Comparison of ENCODE assay signal across 21 cellular contexts in genomic region chr6:64680446-64680845, GRCh38.
A peak's percentile ranks its signal among the peaks of the same experiment; 100 is the strongest.
DNase-seq lines count a peak whose midpoint lies in the region; ATAC-seq and TF ChIP-seq lines count a peak whose summit lies in the region.
"Had no signal": no experiment of that assay in that cellular context is flagged by ENCODE, and none has a peak within 500 bp of the region (broad histone marks: within the 10 kb centered on the region; RNA-seq: fewer than 3 reads in every experiment).

No MANE protein-coding gene starts in this region.

- H3K27ac Mint-ChIP-seq in MCF 10A (ENCODE audit: low read depth, unreplicated experiment), result peak overlapping the region; percentile 35
- H3K27ac Mint-ChIP-seq: activated CD8-positive, alpha-beta memory T cell treated with anti-CD3 and anti-CD28 coated beads, Interleukin-2, amount 10 ng/mL, durations not matched to agents 7 days and 5 days; activated naive CD8-positive, alpha-beta T cell treated with anti-CD3 and anti-CD28 coated beads, Interleukin-2, amount 50 U/mL, for 24 hours had no signal

- H3K27me3 ChIP-seq in breast epithelium (no peaks in the 10 kb centered on the region), foreskin keratinocyte (no peaks in the 10 kb centered on the region), esophagus muscularis mucosa (no peaks in the 10 kb centered on the region)
- H3K27me3 ChIP-seq: heart right ventricle, SJSA1, tibial nerve had no signal

- no peaks in the 10 kb centered on the region for H3K27me3 Mint-ChIP-seq in MCF 10A (ENCODE audit: insufficient read depth, unreplicated experiment)
- H3K27me3 Mint-ChIP-seq: activated CD8-positive, alpha-beta memory T cell treated with anti-CD3 and anti-CD28 coated beads, Interleukin-2, amount 10 ng/mL, durations not matched to agents 7 days and 5 days; activated naive CD8-positive, alpha-beta T cell treated with anti-CD3 and anti-CD28 coated beads, Interleukin-2, amount 50 U/mL, for 24 hours had no signal

- H3K9me3 ChIP-seq in breast epithelium, result no peaks in the 10 kb centered on the region
- H3K9me3 ChIP-seq in esophagus muscularis mucosa, result no peaks in the 10 kb centered on the region
- H3K9me3 ChIP-seq: Caco-2, SJSA1, tibial nerve had no signal

- H3K36me3 Mint-ChIP-seq in MCF 10A (ENCODE audit: insufficient read depth, unreplicated experiment), result no peaks in the 10 kb centered on the region
- H3K36me3 Mint-ChIP-seq: activated CD8-positive, alpha-beta memory T cell treated with anti-CD3 and anti-CD28 coated beads, Interleukin-2, amount 10 ng/mL, durations not matched to agents 7 days and 5 days had no signal

- H3K4me1 ChIP-seq in breast epithelium, result no peaks in the 10 kb centered on the region
- H3K4me1 ChIP-seq in foreskin keratinocyte, result no peaks in the 10 kb centered on the region
- H3K4me1 ChIP-seq in esophagus muscularis mucosa, result no peaks in the 10 kb centered on the region
- H3K4me1 ChIP-seq: Caco-2, SJSA1, tibial nerve had no signal

- H3K4me3 ChIP-seq in breast epithelium (no peak overlapping the region), esophagus muscularis mucosa (no peak overlapping the region)
- H3K4me3 ChIP-seq: heart right ventricle, SJSA1, tibial nerve had no signal

- TF ChIP-seq POLR2A in breast epithelium (IDR thresholded peaks at IDR 0.05), result no peak
- TF ChIP-seq POLR2A in esophagus muscularis mucosa (IDR thresholded peaks at IDR 0.05; ENCODE audit: low read depth), result no peak

- H3K36me3 ChIP-seq in breast epithelium (no peaks in the 10 kb centered on the region), esophagus muscularis mucosa (no peaks in the 10 kb centered on the region)
- H3K36me3 ChIP-seq: heart right ventricle, SJSA1, tibial nerve had no signal

- no peak for TF ChIP-seq CTCF in MCF 10A (IDR thresholded peaks at IDR 0.05; ENCODE audit: unreplicated experiment)
- no peak for TF ChIP-seq CTCF in breast epithelium (IDR thresholded peaks at IDR 0.05)
- TF ChIP-seq CTCF in foreskin keratinocyte (conservative IDR thresholded peaks at IDR 0.05), result no peak
- TF ChIP-seq CTCF in esophagus muscularis mucosa (IDR thresholded peaks at IDR 0.05), result no peak

- H3K4me3 Mint-ChIP-seq in MCF 10A (ENCODE audit: unreplicated experiment), result no peak overlapping the region
- H3K4me3 Mint-ChIP-seq: activated CD8-positive, alpha-beta memory T cell treated with anti-CD3 and anti-CD28 coated beads, Interleukin-2, amount 10 ng/mL, durations not matched to agents 7 days and 5 days; activated naive CD8-positive, alpha-beta T cell treated with anti-CD3 and anti-CD28 coated beads, Interleukin-2, amount 50 U/mL, for 24 hours had no signal

- intact Hi-C loops in MCF 10A (cut with micrococcal nuclease), result no loop called here
- intact Hi-C loops in breast epithelium (cut with DNase I; ENCODE audit: low total_unique reads), result no loop called here
- intact Hi-C loops in esophagus muscularis mucosa (cut with DNase I), result no loop called here

- CTCF ChIA-PET in MCF 10A (lab: Yijun Ruan, JAX), result no interaction called here

- no TSS peak for BruUV-seq in MCF 10A (replicated peaks; lab: Mats Ljungman, UMichigan)

- H3K4me1 Mint-ChIP-seq in MCF 10A (ENCODE audit: insufficient read depth, unreplicated experiment), result peaks cover 18% of the 10 kb centered on the region
- H3K4me1 Mint-ChIP-seq: activated CD8-positive, alpha-beta memory T cell treated with anti-CD3 and anti-CD28 coated beads, Interleukin-2, amount 10 ng/mL, durations not matched to agents 7 days and 5 days; activated naive CD8-positive, alpha-beta T cell treated with anti-CD3 and anti-CD28 coated beads, Interleukin-2, amount 50 U/mL, for 24 hours had no signal

- 90% methylated on average over 5 of the region's 5 CpGs for WGBS in esophagus muscularis mucosa

- peak; percentile 12 for ATAC-seq in foreskin keratinocyte
- ATAC-seq in GM18873 (IDR thresholded peaks at IDR 0.05; ENCODE audit: low FRiP score, unreplicated experiment), result no peak
- ATAC-seq: activated CD8-positive, alpha-beta memory T cell treated with anti-CD3 and anti-CD28 coated beads, Interleukin-2, amount 10 ng/mL, durations not matched to agents 7 days and 5 days; activated naive CD8-positive, alpha-beta T cell treated with anti-CD3 and anti-CD28 coated beads, Interleukin-2, amount 50 U/mL, for 24 hours; heart right ventricle; stimulated activated naive CD8-positive, alpha-beta T cell treated with anti-CD3 and anti-CD28 coated beads, Interleukin-15, Interleukin-2, amounts not matched to agents 100 U/mL and 50 U/mL, for 24 hours had no signal

- DNase-seq in MCF 10A (ENCODE audit: unreplicated experiment), result peak; percentile 28
- no peak for DNase-seq in breast epithelium (ENCODE audit: low spot score in 2 of 2)
- DNase-seq in amniotic epithelial cell (ENCODE audit: low read depth), result peak; percentile 58
- no peak for DNase-seq in foreskin keratinocyte
- no peak for DNase-seq in SIG-M5 (lab: John Stamatoyannopoulos, UW)
- DNase-seq in esophagus muscularis mucosa (ENCODE audit: extremely low spot score), result no peak
- no peak for DNase-seq in stimulated activated CD4-positive, alpha-beta T cell treated with anti-CD3 and anti-CD28 coated beads, Interleukin-1b, Interleukin-23, amount 100 ng/mL, for 48 hours
- DNase-seq: activated CD4-positive, alpha-beta T cell treated with anti-CD3 and anti-CD28 coated beads for 4 hours; activated CD8-positive, alpha-beta memory T cell treated with anti-CD3 and anti-CD28 coated beads, Interleukin-2, amount 10 ng/mL, durations not matched to agents 7 days and 5 days; activated naive CD8-positive, alpha-beta T cell treated with anti-CD3 and anti-CD28 coated beads, Interleukin-2, amount 50 U/mL, for 24 hours; Caco-2; central memory CD4-positive, alpha-beta T cell; heart right ventricle; NCI-H1436; NCI-H526 treated with DMSO at 0.1 percent for 48 hours; stimulated activated naive CD8-positive, alpha-beta T cell treated with anti-CD3 and anti-CD28 coated beads, Interleukin-15, Interleukin-2, amounts not matched to agents 100 U/mL and 50 U/mL, for 24 hours; T-helper 9 cell had no signal

- no peak overlapping the region for H3K27ac ChIP-seq in breast epithelium
- no peak overlapping the region for H3K27ac ChIP-seq in foreskin keratinocyte
- H3K27ac ChIP-seq in esophagus muscularis mucosa (replicated peaks in 1 of 4), result no peak overlapping the region
- H3K27ac ChIP-seq: 22Rv1, heart right ventricle, SJSA1, tibial nerve had no signal

- TF ChIP-seq EP300 in esophagus muscularis mucosa (IDR thresholded peaks at IDR 0.05), result no peak

- H3K9me3 Mint-ChIP-seq in MCF 10A (ENCODE audit: unreplicated experiment), result peaks cover 7% of the 10 kb centered on the region

- POLR2A ChIA-PET in MCF 10A (lab: Yijun Ruan, JAX), result no interaction called here

Comparison
In these comparisons a context has a peak if more than half of its experiments do, and no peak if none do; other contexts are left out.
1. DNase-seq: peak in MCF 10A (single experiment) and amniotic epithelial cell (single experiment); none in breast epithelium (0 of 2), foreskin keratinocyte (0 of 2), SIG-M5 (single experiment), esophagus muscularis mucosa (single experiment) and stimulated activated CD4-positive, alpha-beta T cell treated with anti-CD3 and anti-CD28 coated beads, Interleukin-1b, Interleukin-23, amount 100 ng/mL, for 48 hours (single experiment).